In the genomic region with DNA sequence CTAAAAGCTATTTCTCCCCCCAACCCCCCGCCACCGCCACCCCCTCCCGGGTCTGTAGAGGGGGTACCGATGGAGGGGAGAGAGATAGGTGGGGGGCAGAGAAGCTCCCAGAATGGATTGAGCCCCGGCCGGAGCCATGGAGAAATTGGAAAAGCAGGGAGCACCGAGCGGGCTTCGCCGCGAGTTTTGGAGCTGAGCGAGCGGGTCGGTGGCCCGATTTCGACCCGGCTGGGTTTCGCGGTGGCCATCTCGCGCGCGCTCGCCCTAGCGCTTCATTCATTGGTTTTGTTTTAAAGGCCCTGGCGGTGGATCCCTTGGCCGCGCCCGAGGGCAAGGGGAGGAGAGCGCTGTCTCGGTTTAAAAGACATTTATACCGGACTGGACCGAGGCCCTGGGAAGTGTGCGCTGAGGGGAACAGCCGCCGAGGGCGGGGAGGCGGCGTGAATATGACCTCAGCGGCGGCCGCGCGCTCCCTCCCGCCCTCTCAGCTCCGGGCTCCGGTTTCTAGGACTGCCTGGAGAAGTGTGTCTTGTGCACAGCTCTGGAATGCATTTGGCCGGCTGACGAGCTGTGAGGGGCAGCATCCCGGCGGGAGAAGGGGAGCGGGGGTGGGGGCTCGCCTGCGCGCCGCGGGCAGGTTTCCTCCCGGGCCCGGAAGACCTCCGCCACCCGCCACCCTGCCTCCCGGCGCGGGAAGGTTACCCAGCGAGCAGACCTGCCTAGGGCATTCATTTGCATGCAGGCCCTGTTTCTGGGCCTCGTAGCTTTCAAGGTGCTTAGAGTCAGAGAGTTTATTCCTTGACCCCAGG, we compare ENCODE assay signal across 8 cellular contexts.
A peak's percentile ranks its signal among the peaks of the same experiment; 100 is the strongest.
DNase-seq lines count a peak whose midpoint lies in the region; ATAC-seq and TF ChIP-seq lines count a peak whose summit lies in the region.

No MANE protein-coding gene starts in this region.

- H3K27me3 ChIP-seq in WERI-Rb-1 (ENCODE audit: insufficient read depth, low read depth, severe bottlenecking) = no peaks in the 10 kb centered on the region
- H3K27me3 ChIP-seq in layer of hippocampus (ENCODE audit: control insufficient read depth, insufficient read depth, low read length) = no peaks in the 10 kb centered on the region

- no peaks in the 10 kb centered on the region for H3K9me3 ChIP-seq in WERI-Rb-1 (ENCODE audit: severe bottlenecking)

- peaks cover 19% of the 10 kb centered on the region for H3K36me3 ChIP-seq in WERI-Rb-1

- peak; percentile 30 for ATAC-seq in HG02763 (IDR thresholded peaks at IDR 0.05; ENCODE audit: unreplicated experiment)

- no peak for TF ChIP-seq CTCF in WERI-Rb-1 (IDR thresholded peaks at IDR 0.05; ENCODE audit: low read depth, low read length)

- H3K27ac ChIP-seq in WERI-Rb-1 (peak overlapping the region; percentile 99), cingulate gyrus (ENCODE audit: low read depth, low read length) (peak overlapping the region; percentile 96), layer of hippocampus (ENCODE audit: low read depth, low read length) (peak overlapping the region; percentile 96)

- H3K4me3 ChIP-seq in WERI-Rb-1 (ENCODE audit: low read depth, low read length) = peak overlapping the region; percentile 83

- DNase-seq in activated T-cell treated with anti-CD3 and anti-CD28 coated beads for 1 hour (ENCODE audit: low read depth) (peak; percentile 37), activated T-cell treated with anti-CD3 and anti-CD28 coated beads for 4 hours (no peak), NCI-H2029 treated with DMSO at 0.1 percent for 48 hours (lab: John Stamatoyannopoulos, UW) (peak; percentile 44), WERI-Rb-1 (peak; percentile 85)
- peak; percentile 53 for DNase-seq in stimulated activated CD4-positive, alpha-beta T cell treated with anti-CD3 and anti-CD28 coated beads, Interleukin-4, amount 100 ng/mL, for 1 hour
